Comparison of ENCODE assay signal across 18 cellular contexts in the genomic region with DNA sequence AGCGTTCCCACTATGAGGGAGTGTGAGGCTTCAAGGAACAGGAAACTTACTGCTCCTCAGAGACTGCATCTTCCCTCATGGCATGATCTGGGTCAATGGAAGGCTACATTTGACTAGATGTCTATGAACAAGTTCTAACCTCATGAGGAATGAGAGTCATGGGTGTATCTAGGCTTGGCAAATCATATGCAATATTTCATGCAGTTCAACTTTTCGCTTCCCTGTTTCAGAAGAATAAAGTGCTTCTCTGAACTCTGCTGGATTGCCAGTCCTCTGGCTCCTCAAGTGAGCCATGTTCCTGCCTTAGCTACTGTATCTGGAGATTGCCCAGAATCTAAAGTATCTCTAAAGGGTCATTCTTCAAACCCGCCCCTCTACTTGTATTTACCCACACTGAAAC. TPM values are rescaled to one million over a fixed set of nuclear protein-coding genes. Genes with fewer than 3 reads are reported as not detected.
DNase-seq lines count a peak whose midpoint lies in the region; ATAC-seq, FAIRE-seq and TF ChIP-seq lines count a peak whose summit lies in the region.
"Had no signal": no experiment of that assay in that cellular context is flagged by ENCODE, and none has a peak within 500 bp of the region (broad histone marks: within the 10 kb centered on the region; RNA-seq: fewer than 3 reads in every experiment).

No MANE protein-coding gene starts in this region.

- DNase-seq in SIG-M5 treated with dmso at 0.1 percent for 504 hours (lab: John Stamatoyannopoulos, UW; ENCODE audit: unreplicated experiment) (peak; percentile 32), SIG-M5 (lab: John Stamatoyannopoulos, UW) (no peak), MV-4-11 (lab: John Stamatoyannopoulos, UW) (peak; percentile 86), spleen (no peak), GM13977 (ENCODE audit: low spot score) (no peak), glomerular visceral epithelial cell (ENCODE audit: extremely low spot score) (no peak), D721Med (ENCODE audit: insufficient read length, low spot score) (no peak)
- DNase-seq: C1 segment of cervical spinal cord; DMS79; H7; KBM-7; nucleus accumbens; sigmoid colon; stimulated activated CD4-positive, alpha-beta T cell treated with anti-CD3 and anti-CD28 coated beads, Interleukin-4, amount 100 ng/mL, for 1 hour; T-cell had no signal

- WGBS in gastroesophageal sphincter (ENCODE audit: low coverage in 1 of 2), 2 donors, result 65 to 71% methylated on average over 2 to 3 of the region's 3 CpGs
- 73 to 88% (median 75%) methylated on average over 3 of the region's 3 CpGs for WGBS in spleen, 5 donors

- TF ChIP-seq EP300 in gastroesophageal sphincter (IDR thresholded peaks at IDR 0.05), result no peak

- no peak for FAIRE-seq in D721Med (lab: Jason Lieb, UNC)

- peaks cover 0 to 17% (median 0%) of the 10 kb centered on the region in 3 donors for H3K9me3 ChIP-seq in gastroesophageal sphincter
- H3K9me3 ChIP-seq in spleen, result peaks cover 0 to 22% (median 16%) of the 10 kb centered on the region in 8 donors
- H3K9me3 ChIP-seq: sigmoid colon had no signal

- H3K36me3 ChIP-seq in gastroesophageal sphincter (no peaks in the 10 kb centered on the region), spleen (no peaks in the 10 kb centered on the region)
- H3K36me3 ChIP-seq: tibial nerve had no signal

- peak; percentile 49 for ATAC-seq in gastroesophageal sphincter
- ATAC-seq: T-cell had no signal

- H3K4me1 ChIP-seq in gastroesophageal sphincter (peaks cover 0 to 18% (median 0%) of the 10 kb centered on the region in 3 donors), spleen (peaks cover 0 to 8% (median 0%) of the 10 kb centered on the region in 6 donors)

- intact Hi-C loops in spleen (cut with DNase I; ENCODE audit: low total_unique reads), result no loop called here

- H3K27me3 ChIP-seq in gastroesophageal sphincter, result no peaks in the 10 kb centered on the region
- H3K27me3 ChIP-seq in spleen (replicated peaks in 1 of 7), result no peaks in the 10 kb centered on the region
- H3K27me3 ChIP-seq: sigmoid colon, tibial nerve had no signal

- TF ChIP-seq CTCF in gastroesophageal sphincter (IDR thresholded peaks at IDR 0.05), result no peak
- TF ChIP-seq CTCF in spleen (IDR thresholded peaks at IDR 0.05 in 8 of 11, conservative IDR thresholded peaks at IDR 0.05 in 3 of 11), result no peak
- TF ChIP-seq CTCF in GM13977 (IDR thresholded peaks at IDR 0.05; ENCODE audit: extremely low read depth, insufficient read depth, missing control alignments), result no peak
- no peak for TF ChIP-seq CTCF in D721Med (IDR thresholded peaks at IDR 0.05; ENCODE audit: insufficient read depth, missing control alignments)

- in situ Hi-C loops in GM13977 (cut with MboI; ENCODE audit: low pct_unique_long_range_greater_than_20kb, low sequenced_read_pairs, unreplicated experiment), result no loop called here

- H3K27ac ChIP-seq in gastroesophageal sphincter, result peak overlapping the region in 1 of 4 donors; percentile 3
- H3K27ac ChIP-seq in spleen, result peak overlapping the region in 5 of 8 donors; percentile 49 to 72 (median 70)
- H3K27ac ChIP-seq: 22Rv1 had no signal

- no peak for TF ChIP-seq POLR2A in gastroesophageal sphincter (IDR thresholded peaks at IDR 0.05)
- TF ChIP-seq POLR2A in spleen (IDR thresholded peaks at IDR 0.05), result no peak

- H3K4me3 ChIP-seq in gastroesophageal sphincter, result no peak overlapping the region
- H3K4me3 ChIP-seq in spleen, result no peak overlapping the region
- H3K4me3 ChIP-seq: sigmoid colon, tibial nerve had no signal

RNA-seq across cellular contexts. Expression of gene SEMA3A, which starts 54.3 kb away (rescaled TPM):
- total RNA-seq in gastroesophageal sphincter, result 10 to 100 TPM; 24.6 to 61.6 (median 33.0) TPM
- 10 to 100 TPM; 12.6 to 48.5 (median 37.0) TPM for total RNA-seq in spleen
- polyA plus RNA-seq in spleen, result 1 to 10 TPM; 1.1 to 1.2 (median 1.2) TPM

Comparison
In these comparisons a context has a peak if more than half of its experiments do, and no peak if none do; other contexts are left out.
1. DNase-seq: peak in SIG-M5 treated with dmso at 0.1 percent for 504 hours (single experiment) and MV-4-11 (single experiment); none in SIG-M5 (single experiment), spleen (single experiment), GM13977 (single experiment), glomerular visceral epithelial cell (single experiment) and D721Med (single experiment).